Comparison of ENCODE assay signal across 8 cellular contexts in genomic region chr20:38290829-38291581, GRCh38. TPM values are rescaled to one million over a fixed set of nuclear protein-coding genes. Genes with fewer than 3 reads are reported as not detected.
DNase-seq lines count a peak whose midpoint lies in the region; ATAC-seq and TF ChIP-seq lines count a peak whose summit lies in the region.

No MANE protein-coding gene starts in this region.

- ATAC-seq in lower lobe of right lung (peak; percentile 19 to 36), GM18505 (IDR thresholded peaks at IDR 0.05; ENCODE audit: unreplicated experiment) (no peak), GM21619 (IDR thresholded peaks at IDR 0.05; ENCODE audit: unreplicated experiment) (no peak)

- no peaks in the 10 kb centered on the region for H3K9me3 ChIP-seq in lower lobe of right lung

- no peak for TF ChIP-seq POLR2A in GM18505 (IDR thresholded peaks at IDR 0.05; ENCODE audit: borderline replicate concordance, extremely low read depth, insufficient read depth, insufficient read length)

- H3K4me1 ChIP-seq in lower lobe of right lung, result no peaks in the 10 kb centered on the region

- in situ Hi-C loops in Caki2 (cut with HindIII; ENCODE audit: low pct_unique_long_range_greater_than_20kb, low sequenced_read_pairs), result no loop called here

- peaks cover 5% of the 10 kb centered on the region for H3K27me3 ChIP-seq in lower lobe of right lung (ENCODE audit: low read depth)

- H3K27ac ChIP-seq in lower lobe of right lung, result no peak overlapping the region

- no peaks in the 10 kb centered on the region for H3K36me3 ChIP-seq in lower lobe of right lung

- DNase-seq in Caki2 (ENCODE audit: low read depth), result peak; percentile 22
- peak; percentile 19 for DNase-seq in LoVo (ENCODE audit: low spot score)
- DNase-seq in cerebellar cortex (ENCODE audit: low spot score), result peak; percentile 25
- no peak for DNase-seq in lower lobe of right lung
- no peak for DNase-seq in stimulated activated CD4-positive, alpha-beta T cell treated with anti-CD3 and anti-CD28 coated beads, Interleukin-4, amount 100 ng/mL, for 1 hour
- DNase-seq in cerebellar nuclear complex (lab: John Stamatoyannopoulos, UW), result no peak

- intact Hi-C loops in lower lobe of right lung (cut with DNase I), result no loop called here

- peak; percentile 34 for TF ChIP-seq CTCF in lower lobe of right lung (IDR thresholded peaks at IDR 0.05)

- H3K4me3 ChIP-seq in lower lobe of right lung, result no peak overlapping the region

RNA-seq across cellular contexts. Expression of gene BPI, which starts 13.0 kb away (rescaled TPM):
- not detected in 2 replicates for total RNA-seq in Caki2 (2014; rRNA removed; shearing (Covaris generic); ENCODE audit: low replicate concordance)
- 0.44 TPM for total RNA-seq in lower lobe of right lung

RNA-seq across cellular contexts. Expression of gene KIAA1755, which starts 30.5 kb away (rescaled TPM):
- 0.20 TPM in 1 of 2 replicates, not detected in the other for total RNA-seq in Caki2 (2014; rRNA removed; shearing (Covaris generic); ENCODE audit: low replicate concordance)
- total RNA-seq in lower lobe of right lung, result 1.3 TPM

RNA-seq across cellular contexts. Expression of gene LBP, which starts 55.3 kb away (rescaled TPM):
- not detected in 2 replicates for total RNA-seq in Caki2 (2014; rRNA removed; shearing (Covaris generic); ENCODE audit: low replicate concordance)
- total RNA-seq in lower lobe of right lung, result not detected

Comparison
In these comparisons a context has a peak if more than half of its experiments do, and no peak if none do; other contexts are left out.
1. DNase-seq: peak in Caki2 (single experiment), LoVo (single experiment) and cerebellar cortex (single experiment); none in lower lobe of right lung (single experiment), stimulated activated CD4-positive, alpha-beta T cell treated with anti-CD3 and anti-CD28 coated beads, Interleukin-4, amount 100 ng/mL, for 1 hour (single experiment) and cerebellar nuclear complex (0 of 2).
2. ATAC-seq: peak in lower lobe of right lung (2 of 2); none in GM18505 (single experiment) and GM21619 (single experiment).